In genomic region chr2:156585457-156585856, GRCh38 we compare ENCODE assay signal across 15 cellular contexts.
"Had no signal": no experiment of that assay in that cellular context is flagged by ENCODE, and none has a peak within 500 bp of the region (broad histone marks: within the 10 kb centered on the region; RNA-seq: fewer than 3 reads in every experiment).

No MANE protein-coding gene starts in this region.

- H3K4me3 Mint-ChIP-seq: activated CD4-positive, alpha-beta T cell treated with anti-CD3 and anti-CD28 coated beads, Interleukin-2, amount 10 ng/mL, durations not matched to agents 7 days and 5 days; activated T-cell treated with anti-CD3 and anti-CD28 coated beads, Interleukin-2, amount 50 U/mL, for 72 hours; naive thymus-derived CD4-positive, alpha-beta T cell had no signal

- H3K4me1 ChIP-seq: colonic mucosa had no signal

- H3K4me3 ChIP-seq: colonic mucosa, sigmoid colon, thoracic aorta had no signal

- H3K27me3 ChIP-seq: colonic mucosa, neutrophil, sigmoid colon had no signal

- DNase-seq: activated CD4-positive, alpha-beta T cell treated with anti-CD3 and anti-CD28 coated beads, Interleukin-2, amount 10 ng/mL, durations not matched to agents 7 days and 5 days; activated CD8-positive, alpha-beta memory T cell treated with anti-CD3 and anti-CD28 coated beads, Interleukin-2, amount 50 U/mL, for 48 hours; activated gamma-delta T cell; activated T-cell treated with anti-CD3 and anti-CD28 coated beads, Interleukin-2, amount 50 U/mL, for 72 hours; central memory CD4-positive, alpha-beta T cell; colonic mucosa; islet precursor cell; naive thymus-derived CD4-positive, alpha-beta T cell; sigmoid colon; stimulated activated CD4-positive, alpha-beta T cell treated with anti-CD3 and anti-CD28 coated beads, Interleukin-2, amount 100 ng/mL, for 24 hours had no signal

- H3K27me3 Mint-ChIP-seq: activated CD4-positive, alpha-beta T cell treated with anti-CD3 and anti-CD28 coated beads, Interleukin-2, amount 10 ng/mL, durations not matched to agents 7 days and 5 days; naive thymus-derived CD4-positive, alpha-beta T cell had no signal

- H3K27ac ChIP-seq: colonic mucosa, neutrophil, parathyroid adenoma, sigmoid colon, thoracic aorta had no signal

- H3K36me3 ChIP-seq: colonic mucosa had no signal

- H3K36me3 Mint-ChIP-seq: activated naive CD4-positive, alpha-beta T cell treated with anti-CD3 and anti-CD28 coated beads, Interleukin-2, amount 50 U/mL, for 72 hours had no signal

- H3K9me3 Mint-ChIP-seq: activated CD4-positive, alpha-beta T cell treated with anti-CD3 and anti-CD28 coated beads, Interleukin-2, amount 10 ng/mL, durations not matched to agents 7 days and 5 days; activated naive CD4-positive, alpha-beta T cell treated with anti-CD3 and anti-CD28 coated beads, Interleukin-2, amount 50 U/mL, for 72 hours; activated T-cell treated with anti-CD3 and anti-CD28 coated beads, Interleukin-2, amount 50 U/mL, for 72 hours; naive thymus-derived CD4-positive, alpha-beta T cell had no signal

- H3K27ac Mint-ChIP-seq: activated CD4-positive, alpha-beta T cell treated with anti-CD3 and anti-CD28 coated beads, Interleukin-2, amount 10 ng/mL, durations not matched to agents 7 days and 5 days; activated naive CD4-positive, alpha-beta T cell treated with anti-CD3 and anti-CD28 coated beads, Interleukin-2, amount 50 U/mL, for 72 hours; activated T-cell treated with anti-CD3 and anti-CD28 coated beads, Interleukin-2, amount 50 U/mL, for 72 hours had no signal

- H3K9me3 ChIP-seq: colonic mucosa, neutrophil, sigmoid colon, thoracic aorta had no signal

- ATAC-seq: activated naive CD4-positive, alpha-beta T cell treated with anti-CD3 and anti-CD28 coated beads, Interleukin-2, amount 50 U/mL, for 72 hours; activated T-cell treated with anti-CD3 and anti-CD28 coated beads, Interleukin-2, amount 50 U/mL, for 72 hours; left lobe of liver; naive thymus-derived CD4-positive, alpha-beta T cell had no signal
